16 cellular contexts compared by ENCODE assay signal in genomic region chr1:39957299-39958020, GRCh38. TPM values are rescaled to one million over a fixed set of nuclear protein-coding genes. Genes with fewer than 3 reads are reported as not detected.
A peak's percentile ranks its signal among the peaks of the same experiment; 100 is the strongest.
DNase-seq lines count a peak whose midpoint lies in the region; ATAC-seq, FAIRE-seq and TF ChIP-seq lines count a peak whose summit lies in the region.
"Had no signal": no experiment of that assay in that cellular context is flagged by ENCODE, and none has a peak within 500 bp of the region (broad histone marks: within the 10 kb centered on the region; RNA-seq: fewer than 3 reads in every experiment).

No MANE protein-coding gene starts in this region.

- peaks cover 0 to 8% of the 10 kb centered on the region in 2 experiments for H4K20me1 ChIP-seq in H1 (replicated peaks in 1 of 2; ENCODE audit: control insufficient read depth in 1 of 2, insufficient read depth in 2 of 2, low read length in 2 of 2)

- no peak overlapping the region for H2BK12ac ChIP-seq in H1 (ENCODE audit: low read depth, low read length)

- H3K27ac ChIP-seq in H1 (ENCODE audit: low read depth, low read length) (no peak overlapping the region), neutrophil (peak overlapping the region; percentile 97), gastrocnemius medialis (no peak overlapping the region)
- H3K27ac ChIP-seq: cardiac muscle cell, heart left ventricle, PC-9 had no signal

- H3K36me3 ChIP-seq in H1 (ENCODE audit: control insufficient read depth in 2 of 4, insufficient read depth in 4 of 4, low read length in 3 of 4) = peaks cover 4 to 21% (median 15%) of the 10 kb centered on the region in 4 experiments; a peak in 6 of 8 replicates
- no peaks in the 10 kb centered on the region for H3K36me3 ChIP-seq in neutrophil
- no peaks in the 10 kb centered on the region for H3K36me3 ChIP-seq in gastrocnemius medialis
- H3K36me3 ChIP-seq: cardiac muscle cell, heart left ventricle had no signal

- H2BK20ac ChIP-seq in H1 (ENCODE audit: low read length) = no peak overlapping the region

- no peak for ATAC-seq in gastrocnemius medialis
- no peak for ATAC-seq in GM21786 (IDR thresholded peaks at IDR 0.05; ENCODE audit: unreplicated experiment)
- ATAC-seq: heart left ventricle; naive thymus-derived CD4-positive, alpha-beta T cell had no signal

- CTCF ChIA-PET in H1 (lab: Charles Lee; ENCODE audit: partially characterized antibody) = interaction anchor here (0.6 to 7.2 kb wide), 4 partner anchors 10 to 37 kb away, joined by 3 to 77 read pairs (median 34); no protein-coding TSS in a partner anchor

- in situ Hi-C loops in G401 (cut with HindIII; ENCODE audit: low sequenced_read_pairs) (no loop called here), gastrocnemius medialis (cut with MboI; ENCODE audit: low sequenced_read_pairs in 4 of 4) (no loop called here)

- no peak overlapping the region for H3K56ac ChIP-seq in H1 (replicated peaks; ENCODE audit: insufficient read length, low read depth, low read length)

- H3K79me1 ChIP-seq in H1 (ENCODE audit: low read depth, low read length) = no peaks in the 10 kb centered on the region; the same call in 1 of the 2 replicates

- peaks cover 0 to 15% of the 10 kb centered on the region in 2 experiments; a peak in 2 of 4 replicates for H3K79me2 ChIP-seq in H1 (ENCODE audit: control insufficient read depth in 1 of 2, insufficient read depth in 2 of 2, low read length in 2 of 2)

- H3K4me3 ChIP-seq in H1 (ENCODE audit: extremely low read depth in 1 of 4, insufficient read depth in 2 of 4, low read depth in 3 of 4, low read length in 4 of 4) (no peak overlapping the region), neutrophil (ENCODE audit: low read depth in 1 of 2, low read length in 1 of 2) (no peak overlapping the region), gastrocnemius medialis (no peak overlapping the region)
- H3K4me3 ChIP-seq: cardiac muscle cell, heart left ventricle, PC-9 had no signal

- DNase-seq in G401 (ENCODE audit: low spot score) = peak; percentile 10
- DNase-seq in NCI-H226 = peak; percentile 88
- DNase-seq in H1 (ENCODE audit: low read depth in 1 of 2, low spot score in 2 of 2) = no peak
- DNase-seq in NCI-H526 treated with DMSO at 0.1 percent for 48 hours (lab: John Stamatoyannopoulos, UW) = no peak
- no peak for DNase-seq in gastrocnemius medialis
- DNase-seq in GM19240 (ENCODE audit: insufficient read length, low spot score) = no peak
- DNase-seq: activated CD4-positive, alpha-beta T cell treated with anti-CD3 and anti-CD28 coated beads for 48 hours; heart left ventricle; naive thymus-derived CD4-positive, alpha-beta T cell; NCI-H1092; PC-9; stimulated activated CD4-positive, alpha-beta T cell treated with anti-CD3 and anti-CD28 coated beads, Interleukin-4, amount 100 ng/mL, for 24 hours had no signal

- no peak overlapping the region for H3K9ac ChIP-seq in H1 (replicated peaks in 1 of 4; ENCODE audit: extremely low read depth in 1 of 4, low read depth in 3 of 4, low read length in 3 of 4)

- H2BK120ac ChIP-seq in H1 (replicated peaks; ENCODE audit: low read depth, low read length) = no peak overlapping the region

- H3K4me1 ChIP-seq in H1 (replicated peaks in 1 of 4; ENCODE audit: control insufficient read depth in 3 of 4, insufficient read depth in 4 of 4, low read length in 3 of 4) (peaks cover 0 to 9% (median 7%) of the 10 kb centered on the region in 4 experiments; a peak in 6 of 7 replicates), neutrophil (ENCODE audit: control insufficient read depth in 1 of 2, insufficient read depth in 1 of 2, low read depth in 1 of 2, low read length in 1 of 2) (peaks cover 73 to 74% of the 10 kb centered on the region in 2 experiments), gastrocnemius medialis (peaks cover 16% of the 10 kb centered on the region in 2 donors)

- TF ChIP-seq EP300 in H1 (IDR thresholded peaks at IDR 0.05; ENCODE audit: borderline replicate concordance in 1 of 2, low read depth in 2 of 2, low read length in 2 of 2) = no peak

- H3K4me2 ChIP-seq in H1 (ENCODE audit: insufficient read depth in 1 of 2, low read depth in 2 of 2, low read length in 2 of 2) = no peak overlapping the region; a peak in 1 of 4 replicates

- TF ChIP-seq CTCF in H1 (IDR thresholded peaks at IDR 0.05; ENCODE audit: control extremely low read depth in 1 of 3, insufficient read depth in 1 of 3, low read depth in 1 of 3, low read length in 3 of 3) (no peak), neutrophil (IDR thresholded peaks at IDR 0.05) (no peak), gastrocnemius medialis (IDR thresholded peaks at IDR 0.05 in 4 of 5, conservative IDR thresholded peaks at IDR 0.05 in 1 of 5) (no peak)

- no peak overlapping the region for H4K8ac ChIP-seq in H1 (ENCODE audit: extremely low read depth, insufficient read depth, low read length)

- no peak overlapping the region for H2BK15ac ChIP-seq in H1 (ENCODE audit: low read length)

- H3K18ac ChIP-seq in H1 (ENCODE audit: extremely low read depth, low read length) = no peak overlapping the region

- H3K9me3 ChIP-seq in H1 (ENCODE audit: insufficient read depth in 2 of 2, low read depth in 1 of 2, low read length in 1 of 2) = no peaks in the 10 kb centered on the region
- H3K9me3 ChIP-seq in neutrophil = no peaks in the 10 kb centered on the region
- no peaks in the 10 kb centered on the region for H3K9me3 ChIP-seq in gastrocnemius medialis
- H3K9me3 ChIP-seq: heart left ventricle had no signal

- peaks cover 0 to 16% (median 12%) of the 10 kb centered on the region in 4 experiments; a peak in 5 of 7 replicates for H3K27me3 ChIP-seq in H1 (replicated peaks in 1 of 4; ENCODE audit: control insufficient read depth in 3 of 4, extremely low read depth in 1 of 4, insufficient read depth in 3 of 4, low read length in 3 of 4)
- peaks cover 24% of the 10 kb centered on the region for H3K27me3 ChIP-seq in neutrophil
- no peaks in the 10 kb centered on the region for H3K27me3 ChIP-seq in gastrocnemius medialis

- no peak overlapping the region for H3K14ac ChIP-seq in H1 (ENCODE audit: insufficient read length)

- no peak for TF ChIP-seq RAD21 in H1 (IDR thresholded peaks at IDR 0.05 in 1 of 2, conservative IDR thresholded peaks at IDR 0.05 in 1 of 2; ENCODE audit: low read depth in 2 of 2, low read length in 2 of 2)

- H4K91ac ChIP-seq in H1 (replicated peaks; ENCODE audit: insufficient read length, low read length) = no peak overlapping the region

- H2AFZ ChIP-seq in H1 (ENCODE audit: low read length) = no peak overlapping the region
- H2AFZ ChIP-seq: PC-9 had no signal

- no peak overlapping the region for H3K4ac ChIP-seq in H1 (replicated peaks; ENCODE audit: insufficient read length, low read depth, low read length)

- H2BK5ac ChIP-seq in H1 (ENCODE audit: low read depth, low read length) = no peak overlapping the region

- H3K23me2 ChIP-seq in H1 (ENCODE audit: low read depth, low read length) = peaks cover 15% of the 10 kb centered on the region; the same call in 1 of the 2 replicates

- no peak for FAIRE-seq in H1 (lab: Jason Lieb, UNC)

- POLR2A ChIA-PET in H1 (lab: Charles Lee; ENCODE audit: partially characterized antibody) = interaction anchor here (1.2 to 5.5 kb wide), 2 partner anchors 16 to 17 kb away, joined by 3 to 29 read pairs; no protein-coding TSS in a partner anchor

- 88% methylated on average over 3 of the region's 3 CpGs; no CpG with 5 or more reads in 1 of the 2 experiments for WGBS in H1 (ENCODE audit: extremely low coverage in 1 of 2, insufficient coverage in 1 of 2, insufficient read length in 1 of 2, insufficient replicate concordance in 2 of 2, low coverage in 1 of 2, low lambda C conversion rate in 2 of 2, missing lambda C conversion rate in 1 of 2), 2 experiments

- TF ChIP-seq POLR2A in H1 (IDR thresholded peaks at IDR 0.05; ENCODE audit: control extremely low read depth in 1 of 2, low read depth in 2 of 2, low read length in 2 of 2) (no peak), gastrocnemius medialis (IDR thresholded peaks at IDR 0.05) (no peak)

- 0 out of 2 replicates have a peak overlapping the region, but pooled peaks have one; percentile 24 for H2AK5ac ChIP-seq in H1 (ENCODE audit: low read depth, low read length)

- intact Hi-C loops in gastrocnemius medialis (cut with DNase I; ENCODE audit: low total_unique reads) = no loop called here

- no peak overlapping the region for H3K23ac ChIP-seq in H1 (ENCODE audit: insufficient read length)

- H4K5ac ChIP-seq in H1 (ENCODE audit: insufficient read length, low read depth, low read length) = no peak overlapping the region

TF ChIP-seq in H1, 55 proteins besides CTCF, POLR2A, EP300 and RAD21 (continues in another document):
- TF ChIP-seq GTF2F1 (IDR thresholded peaks at IDR 0.05; ENCODE audit: borderline replicate concordance, low read depth, low read length) (no peak), KDM1A (IDR thresholded peaks at IDR 0.05; ENCODE audit: borderline replicate concordance, low read length) (no peak), SIN3A (conservative IDR thresholded peaks at IDR 0.05 in 1 of 2, IDR thresholded peaks at IDR 0.05 in 1 of 2; ENCODE audit: low read depth in 1 of 2, low read length in 2 of 2) (no peak), CHD2 (IDR thresholded peaks at IDR 0.05; ENCODE audit: low read length) (no peak), FOSL1 (IDR thresholded peaks at IDR 0.05; ENCODE audit: insufficient read depth, low read depth, low read length) (no peak)

RNA-seq across cellular contexts. Expression of gene MFSD2A, which starts 2.5 kb away (rescaled TPM):
- 4.3 and 7.9 TPM in 2 replicates for total RNA-seq in G401 (2014; rRNA removed; shearing (Covaris generic))
- total RNA-seq in H1 (2021; fragmentation: NEBNext Ultra II Directional; extraction: Animal tissue kit (Norgen Biotek cat#: 25700)) = 25.9 and 26.6 TPM in 2 replicates
- polyA plus RNA-seq in H1 (2011; rRNA removed) = 18.3 and 25.6 TPM in 2 replicates
- 16.4 TPM for polyA plus RNA-seq in H1 (2011; cell fraction: cytosol; rRNA removed)
- 42.3 TPM for polyA plus RNA-seq in H1 (2011; cell fraction: nucleus; rRNA removed)
- polyA plus RNA-seq in H1 (2012, experiment 1 of 2) = 16.5 to 19.4 TPM (median 18.4 TPM) in 4 replicates
- polyA plus RNA-seq in H1 (2012, experiment 2 of 2) = 19.5 TPM
- polyA plus RNA-seq in H1 (2013, experiment 1 of 2) = 37.7 TPM
- polyA plus RNA-seq in H1 (2013, experiment 2 of 2) = 38.4 TPM
- 20.3 and 31.0 TPM in 2 replicates for polyA minus RNA-seq in H1 (2011; rRNA and poly(A)+ RNA removed)
- 6.8 TPM for polyA minus RNA-seq in H1 (2011; cell fraction: cytosol; rRNA and poly(A)+ RNA removed)
- 18.5 TPM for polyA minus RNA-seq in H1 (2011; cell fraction: nucleus; rRNA and poly(A)+ RNA removed)
- total RNA-seq in gastrocnemius medialis = 1 to 10 TPM in 2 of 4 donors, not detected in 2; 1.0 to 2.1 TPM
- total RNA-seq: cardiac muscle cell had no signal

RNA-seq across cellular contexts. Expression of gene MYCL, which starts 55.7 kb away (rescaled TPM):
- total RNA-seq in G401 (2014; rRNA removed; shearing (Covaris generic)) = 8.2 and 11.3 TPM in 2 replicates
- total RNA-seq in H1 (2021; fragmentation: NEBNext Ultra II Directional; extraction: Animal tissue kit (Norgen Biotek cat#: 25700)) = 28.8 and 29.9 TPM in 2 replicates
- 20.3 and 30.3 TPM in 2 replicates for polyA plus RNA-seq in H1 (2011; rRNA removed)
- 31.1 TPM for polyA plus RNA-seq in H1 (2011; cell fraction: cytosol; rRNA removed)
- polyA plus RNA-seq in H1 (2011; cell fraction: nucleus; rRNA removed) = 25.5 TPM
- polyA plus RNA-seq in H1 (2012, experiment 1 of 2) = 19.1 to 20.7 TPM (median 20.2 TPM) in 4 replicates
- polyA plus RNA-seq in H1 (2012, experiment 2 of 2) = 25.3 TPM
- 18.5 TPM for polyA plus RNA-seq in H1 (2013, experiment 1 of 2)
- polyA plus RNA-seq in H1 (2013, experiment 2 of 2) = 18.8 TPM
- polyA minus RNA-seq in H1 (2011; rRNA and poly(A)+ RNA removed) = 20.0 and 29.7 TPM in 2 replicates
- polyA minus RNA-seq in H1 (2011; cell fraction: cytosol; rRNA and poly(A)+ RNA removed) = 19.9 TPM
- 35.5 TPM for polyA minus RNA-seq in H1 (2011; cell fraction: nucleus; rRNA and poly(A)+ RNA removed)
- 1 to 10 TPM in 1 of 4 donors, under 1 TPM in 1, not detected in 2; 0.35 to 1.1 TPM for total RNA-seq in gastrocnemius medialis
- total RNA-seq: H4 had no signal

Comparison
In these comparisons a context has a peak if more than half of its experiments do, and no peak if none do; other contexts are left out.
1. DNase-seq: peak in G401 (single experiment) and NCI-H226 (single experiment); none in H1 (0 of 2), NCI-H526 treated with DMSO at 0.1 percent for 48 hours (single experiment), gastrocnemius medialis (0 of 2) and GM19240 (single experiment).